In the genomic region with DNA sequence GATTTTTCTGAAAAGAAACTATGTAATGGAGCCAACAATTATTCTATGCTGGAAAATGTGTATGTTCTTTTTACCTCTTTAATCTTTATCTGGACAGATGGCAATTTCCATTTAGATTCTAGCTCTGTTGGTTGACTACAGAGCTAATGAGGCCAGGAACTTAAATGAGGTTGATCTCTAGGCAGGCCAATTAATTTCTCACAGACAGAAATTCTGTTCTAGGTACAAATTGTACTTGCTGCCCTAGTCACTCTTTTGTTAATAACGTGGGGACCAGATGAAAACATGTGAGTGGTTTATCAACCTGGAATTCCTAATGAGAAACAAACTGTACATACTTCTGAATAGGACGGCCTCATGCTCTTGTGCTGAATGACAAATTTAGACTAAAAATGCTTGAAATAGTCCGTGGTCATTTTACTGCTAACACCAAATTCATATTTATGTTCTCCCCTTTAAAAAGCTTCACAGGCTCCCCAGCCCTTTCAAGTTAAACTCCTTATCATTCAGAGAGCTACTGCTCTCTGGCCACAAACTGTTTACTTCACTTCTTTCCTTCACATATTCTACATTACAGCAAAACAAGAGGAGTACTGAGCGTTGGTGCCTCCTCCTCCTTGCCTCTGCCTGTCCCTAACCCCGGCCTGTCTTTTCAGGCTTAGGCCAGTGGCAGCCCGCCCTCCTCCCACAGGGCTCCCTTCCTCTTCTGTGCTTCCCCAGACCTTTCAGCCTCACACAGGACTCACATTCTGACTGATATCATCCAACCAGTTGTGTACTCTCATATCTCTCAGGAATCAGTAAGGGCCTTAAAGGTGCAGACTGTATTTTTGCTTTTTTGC, we compare ENCODE assay signal across 8 cellular contexts. TPM values are rescaled to one million over a fixed set of nuclear protein-coding genes. Genes with fewer than 3 reads are reported as not detected.
DNase-seq lines count a peak whose midpoint lies in the region; ATAC-seq and TF ChIP-seq lines count a peak whose summit lies in the region.

No MANE protein-coding gene starts in this region.

- intact Hi-C loops in activated CD8-positive, alpha-beta T cell treated with anti-CD3 and anti-CD28 coated beads for 36 hours (cut with micrococcal nuclease): loop anchor here (5.0 kb wide), 2 partner anchors 99 to 374 kb away; partner anchors contain the start of gene JARID2

- peak overlapping the region; percentile 29 for H3K27ac Mint-ChIP-seq in activated CD8-positive, alpha-beta T cell treated with anti-CD3 and anti-CD28 coated beads for 36 hours
- no peak overlapping the region for H3K27ac Mint-ChIP-seq in activated CD8-positive, alpha-beta T cell treated with anti-CD3 and anti-CD28 coated beads, Interleukin-2, amount 10 ng/mL, durations not matched to agents 7 days and 5 days
- peak overlapping the region; percentile 82 for H3K27ac Mint-ChIP-seq in memory B cell
- H3K27ac Mint-ChIP-seq in T-helper 17 cell: no peak overlapping the region

- peak; percentile 83 for ATAC-seq in activated CD8-positive, alpha-beta T cell treated with anti-CD3 and anti-CD28 coated beads for 36 hours
- no peak for ATAC-seq in activated CD8-positive, alpha-beta T cell treated with anti-CD3 and anti-CD28 coated beads, Interleukin-2, amount 10 ng/mL, durations not matched to agents 7 days and 5 days
- peak; percentile 100 for ATAC-seq in HG02870 (IDR thresholded peaks at IDR 0.05; ENCODE audit: unreplicated experiment)
- ATAC-seq in memory B cell (ENCODE audit: low read depth): peak; percentile 75
- no peak for ATAC-seq in T-helper 17 cell

- peaks cover 53% of the 10 kb centered on the region for H3K4me1 Mint-ChIP-seq in activated CD8-positive, alpha-beta T cell treated with anti-CD3 and anti-CD28 coated beads for 36 hours (ENCODE audit: low read depth)
- H3K4me1 Mint-ChIP-seq in activated CD8-positive, alpha-beta T cell treated with anti-CD3 and anti-CD28 coated beads, Interleukin-2, amount 10 ng/mL, durations not matched to agents 7 days and 5 days (ENCODE audit: low read depth): peaks cover 9% of the 10 kb centered on the region
- H3K4me1 Mint-ChIP-seq in memory B cell (peaks cover 21% of the 10 kb centered on the region), T-helper 17 cell (peaks cover 23% of the 10 kb centered on the region)

- POLR2A ChIA-PET in activated CD8-positive, alpha-beta T cell treated with anti-CD3 and anti-CD28 coated beads for 36 hours (lab: Charles Lee): no interaction called here
- POLR2A ChIA-PET in activated CD8-positive, alpha-beta T cell treated with anti-CD3 and anti-CD28 coated beads, Interleukin-2, amount 10 ng/mL, durations not matched to agents 7 days and 5 days (lab: Charles Lee): no interaction called here

- CTCF ChIA-PET in activated CD8-positive, alpha-beta T cell treated with anti-CD3 and anti-CD28 coated beads for 36 hours (lab: Charles Lee): interaction anchor here (0.9 to 5.6 kb wide), 3 partner anchors 9 to 1477 kb away, joined by 3 to 39 read pairs (median 4); no protein-coding TSS in a partner anchor
- CTCF ChIA-PET in activated CD8-positive, alpha-beta T cell treated with anti-CD3 and anti-CD28 coated beads, Interleukin-2, amount 10 ng/mL, durations not matched to agents 7 days and 5 days (lab: Charles Lee): interaction anchor here (2.1 kb wide), 1 partner anchor 10 kb away, joined by 14 read pairs; no protein-coding TSS in a partner anchor

- peak; percentile 50 for DNase-seq in activated CD8-positive, alpha-beta T cell treated with anti-CD3 and anti-CD28 coated beads for 36 hours
- no peak for DNase-seq in activated CD8-positive, alpha-beta T cell treated with anti-CD3 and anti-CD28 coated beads, Interleukin-2, amount 10 ng/mL, durations not matched to agents 7 days and 5 days
- DNase-seq in NCI-H82 treated with DMSO at 0.1 percent for 48 hours (lab: John Stamatoyannopoulos, UW; ENCODE audit: unreplicated experiment) (peak; percentile 91), choroid plexus epithelial cell (ENCODE audit: low read depth) (peak; percentile 51), memory B cell (ENCODE audit: low spot score in 2 of 2) (no peak), T-helper 17 cell (no peak), NCI-H774 (lab: John Stamatoyannopoulos, UW) (no peak)

- no peak for TF ChIP-seq CTCF in activated CD8-positive, alpha-beta T cell treated with anti-CD3 and anti-CD28 coated beads for 36 hours (IDR thresholded peaks at IDR 0.05)
- TF ChIP-seq CTCF in choroid plexus epithelial cell (conservative IDR thresholded peaks at IDR 0.05; ENCODE audit: low read depth, low read length): no peak

- H3K27me3 Mint-ChIP-seq in activated CD8-positive, alpha-beta T cell treated with anti-CD3 and anti-CD28 coated beads for 36 hours: no peaks in the 10 kb centered on the region
- no peaks in the 10 kb centered on the region for H3K27me3 Mint-ChIP-seq in activated CD8-positive, alpha-beta T cell treated with anti-CD3 and anti-CD28 coated beads, Interleukin-2, amount 10 ng/mL, durations not matched to agents 7 days and 5 days (ENCODE audit: low read depth)
- H3K27me3 Mint-ChIP-seq in memory B cell: no peaks in the 10 kb centered on the region
- H3K27me3 Mint-ChIP-seq in T-helper 17 cell: no peaks in the 10 kb centered on the region

- no peak overlapping the region for H3K4me3 ChIP-seq in choroid plexus epithelial cell (ENCODE audit: low read depth, low read length)

- H3K36me3 Mint-ChIP-seq in activated CD8-positive, alpha-beta T cell treated with anti-CD3 and anti-CD28 coated beads for 36 hours (ENCODE audit: low read depth): peaks cover 10% of the 10 kb centered on the region
- peaks cover 3% of the 10 kb centered on the region for H3K36me3 Mint-ChIP-seq in activated CD8-positive, alpha-beta T cell treated with anti-CD3 and anti-CD28 coated beads, Interleukin-2, amount 10 ng/mL, durations not matched to agents 7 days and 5 days (ENCODE audit: low read depth)
- peaks cover 6% of the 10 kb centered on the region for H3K36me3 Mint-ChIP-seq in memory B cell
- H3K36me3 Mint-ChIP-seq in T-helper 17 cell (ENCODE audit: low read depth): peaks cover 3% of the 10 kb centered on the region

- no peaks in the 10 kb centered on the region for H3K9me3 Mint-ChIP-seq in activated CD8-positive, alpha-beta T cell treated with anti-CD3 and anti-CD28 coated beads for 36 hours
- no peaks in the 10 kb centered on the region for H3K9me3 Mint-ChIP-seq in activated CD8-positive, alpha-beta T cell treated with anti-CD3 and anti-CD28 coated beads, Interleukin-2, amount 10 ng/mL, durations not matched to agents 7 days and 5 days (ENCODE audit: insufficient read depth)
- no peaks in the 10 kb centered on the region for H3K9me3 Mint-ChIP-seq in memory B cell

- H3K4me3 Mint-ChIP-seq in activated CD8-positive, alpha-beta T cell treated with anti-CD3 and anti-CD28 coated beads for 36 hours: no peak overlapping the region
- no peak overlapping the region for H3K4me3 Mint-ChIP-seq in activated CD8-positive, alpha-beta T cell treated with anti-CD3 and anti-CD28 coated beads, Interleukin-2, amount 10 ng/mL, durations not matched to agents 7 days and 5 days
- H3K4me3 Mint-ChIP-seq in memory B cell (no peak overlapping the region), T-helper 17 cell (no peak overlapping the region)

- no peaks in the 10 kb centered on the region for H3K9me3 ChIP-seq in T-helper 17 cell (ENCODE audit: control insufficient read depth, low read length, poor library complexity, severe bottlenecking)

RNA-seq across cellular contexts. Expression of gene DTNBP1, which starts 41.4 kb away (rescaled TPM):
- total RNA-seq in activated CD8-positive, alpha-beta T cell treated with anti-CD3 and anti-CD28 coated beads for 36 hours: 10 to 100 TPM; 12.6 to 14.6 TPM
- 10 to 100 TPM; 17.7 to 19.0 TPM for total RNA-seq in activated CD8-positive, alpha-beta T cell treated with anti-CD3 and anti-CD28 coated beads, Interleukin-2, amount 10 ng/mL, durations not matched to agents 7 days and 5 days
- total RNA-seq in T-helper 17 cell: 10 to 100 TPM; 16.1 to 18.4 TPM

Comparison
In these comparisons a context has a peak if more than half of its experiments do, and no peak if none do; other contexts are left out.
1. ATAC-seq: peak in activated CD8-positive, alpha-beta T cell treated with anti-CD3 and anti-CD28 coated beads for 36 hours (single experiment), HG02870 (single experiment) and memory B cell (single experiment); none in activated CD8-positive, alpha-beta T cell treated with anti-CD3 and anti-CD28 coated beads, Interleukin-2, amount 10 ng/mL, durations not matched to agents 7 days and 5 days (single experiment) and T-helper 17 cell (single experiment).
2. DNase-seq: peak in activated CD8-positive, alpha-beta T cell treated with anti-CD3 and anti-CD28 coated beads for 36 hours (single experiment), NCI-H82 treated with DMSO at 0.1 percent for 48 hours (single experiment) and choroid plexus epithelial cell (single experiment); none in activated CD8-positive, alpha-beta T cell treated with anti-CD3 and anti-CD28 coated beads, Interleukin-2, amount 10 ng/mL, durations not matched to agents 7 days and 5 days (single experiment), memory B cell (0 of 2), T-helper 17 cell (0 of 3) and NCI-H774 (single experiment).
3. H3K27ac Mint-ChIP-seq: peak in activated CD8-positive, alpha-beta T cell treated with anti-CD3 and anti-CD28 coated beads for 36 hours (single experiment) and memory B cell (single experiment); none in activated CD8-positive, alpha-beta T cell treated with anti-CD3 and anti-CD28 coated beads, Interleukin-2, amount 10 ng/mL, durations not matched to agents 7 days and 5 days (single experiment) and T-helper 17 cell (single experiment).